Comparison of ENCODE assay signal across 8 cellular contexts in genomic region chr19:33302175-33302973, GRCh38. TPM values are rescaled to one million over a fixed set of nuclear protein-coding genes. Genes with fewer than 3 reads are reported as not detected.
A peak's percentile ranks its signal among the peaks of the same experiment; 100 is the strongest.
DNase-seq lines count a peak whose midpoint lies in the region; ATAC-seq and TF ChIP-seq lines count a peak whose summit lies in the region.

TSS of gene CEBPA (minus strand) at chr19:33302534. CDS start at chr19:33302414, 120 bp downstream.

- H3K36me3 ChIP-seq in KMS-11 (ENCODE audit: insufficient read depth) (no peaks in the 10 kb centered on the region), uterus (no peaks in the 10 kb centered on the region)

- DNase-seq in DMS79 treated with DMSO at 0.1 percent for 48 hours (lab: John Stamatoyannopoulos, UW), result peak; percentile 55
- peak; percentile 74 for DNase-seq in SK-N-DZ (ENCODE audit: low spot score)
- DNase-seq in left cardiac atrium, result peak; percentile 84
- peak; percentile 67 for DNase-seq in pons (ENCODE audit: low spot score)
- peak; percentile 78 to 87 for DNase-seq in uterus

- peak within 1 kb of the TSS; percentile 98 for H2AFZ ChIP-seq in KMS-11 (ENCODE audit: low read depth)

- H3K4me3 ChIP-seq in KMS-11 (IDR thresholded peaks at IDR 0.05; ENCODE audit: insufficient read depth, low read depth, low read length) (no peak within 1 kb of the TSS), uterus (peak within 1 kb of the TSS; percentile 72 to 75)

- no peaks in the 10 kb centered on the region for H3K9me3 ChIP-seq in uterus

- ATAC-seq in GM21619 (IDR thresholded peaks at IDR 0.05; ENCODE audit: unreplicated experiment) (peak; percentile 75), left cardiac atrium (peak; percentile 88 to 91)

- peak; percentile 74 to 97 for TF ChIP-seq POLR2A in uterus (IDR thresholded peaks at IDR 0.05)

- peak within 1 kb of the TSS; percentile 92 for H3K9ac ChIP-seq in KMS-11

- H3K4me2 ChIP-seq in KMS-11, result peak within 1 kb of the TSS; percentile 80

- TF ChIP-seq CTCF in KMS-11 (conservative IDR thresholded peaks at IDR 0.05; ENCODE audit: low read depth, low read length) (peak; percentile 27; the same call in 1 of the 2 replicates), uterus (IDR thresholded peaks at IDR 0.05) (peak in 3 of 4 experiments; percentile 78 to 92 (median 79))

- H3K27ac ChIP-seq in KMS-11, result peak within 1 kb of the TSS; percentile 64
- H3K27ac ChIP-seq in adipose tissue (ENCODE audit: low read depth, low read length), result no peak within 1 kb of the TSS
- H3K27ac ChIP-seq in uterus, result peak within 1 kb of the TSS; percentile 87 to 93

- WGBS in adipose tissue, 3 donors, result 0 to 1% (median 0%) methylated on average over 41 to 111 of the region's 111 CpGs

- H3K4me1 ChIP-seq in KMS-11 (ENCODE audit: low read depth, poor library complexity, severe bottlenecking) (peaks cover 4% of the 10 kb centered on the region), uterus (peaks cover 0 to 13% of the 10 kb centered on the region in 2 donors)

- intact Hi-C loops in left cardiac atrium (cut with DNase I) (loop anchor here (10.0 kb wide), 2 partner anchors 62 to 102 kb away; no protein-coding TSS in a partner anchor), uterus (cut with DNase I; ENCODE audit: low total_unique reads) (no loop called here)

- H3K79me2 ChIP-seq in KMS-11 (ENCODE audit: insufficient read depth, low read depth), result no peaks in the 10 kb centered on the region

- no peaks in the 10 kb centered on the region for H4K20me1 ChIP-seq in KMS-11 (ENCODE audit: insufficient read depth)

- H3K27me3 ChIP-seq in KMS-11 (ENCODE audit: insufficient read depth, low read depth), result no peaks in the 10 kb centered on the region
- no peaks in the 10 kb centered on the region for H3K27me3 ChIP-seq in uterus

RNA-seq across cellular contexts. Expression of gene CEBPA, which starts in this region (rescaled TPM):
- polyA plus RNA-seq in SK-N-DZ (2014; cell fraction: cytosol; rRNA removed), result 0.22 and 1.0 TPM in 2 replicates
- polyA plus RNA-seq in SK-N-DZ (2014; cell fraction: nucleus; rRNA removed), result 0.73 and 0.80 TPM in 2 replicates
- polyA plus RNA-seq in adipose tissue, result 100 to 1,000 TPM in 1 of 3 donors, 10 to 100 TPM in 2; 33.6 to 335 (median 60.3) TPM
- total RNA-seq in left cardiac atrium, result 10 to 100 TPM; 21.0 to 41.8 TPM
- 1 to 10 TPM; 1.3 to 9.1 (median 5.0) TPM for total RNA-seq in uterus
